Comparison of ENCODE assay signal across 21 cellular contexts in genomic region chr2:174718591-174718990, GRCh38. TPM values are rescaled to one million over a fixed set of nuclear protein-coding genes. Genes with fewer than 3 reads are reported as not detected.
DNase-seq lines count a peak whose midpoint lies in the region; ATAC-seq and TF ChIP-seq lines count a peak whose summit lies in the region.
"Had no signal": no experiment of that assay in that cellular context is flagged by ENCODE, and none has a peak within 500 bp of the region (broad histone marks: within the 10 kb centered on the region; RNA-seq: fewer than 3 reads in every experiment).

No MANE protein-coding gene starts in this region.

- H2BK5ac ChIP-seq in IMR-90 (ENCODE audit: low read depth, low read length, poor library complexity, severe bottlenecking) = no peak overlapping the region

- H3K9me1 ChIP-seq in IMR-90 (ENCODE audit: insufficient read depth, low read length) = 0 out of 2 replicates have a peak, but pooled peaks cover 3% of the 10 kb centered on the region

- no peak overlapping the region for H4K5ac ChIP-seq in IMR-90 (ENCODE audit: low read depth, low read length)

- H3K27ac ChIP-seq in IMR-90 (ENCODE audit: insufficient read depth, low read length) = no peak overlapping the region

- H3K4me2 ChIP-seq in IMR-90 (ENCODE audit: low read depth, low read length) = no peak overlapping the region
- H3K4me2 ChIP-seq: GM23338 had no signal

- no peak overlapping the region for H3K56ac ChIP-seq in IMR-90 (ENCODE audit: extremely low read depth, insufficient read depth, low read length)

- no peak overlapping the region for H3K4ac ChIP-seq in IMR-90 (ENCODE audit: low read depth, low read length)

- no peak for TF ChIP-seq POLR2A in IMR-90 (IDR thresholded peaks at IDR 0.05; ENCODE audit: low read depth, low read length)

- H3K36me3 Mint-ChIP-seq in activated CD8-positive, alpha-beta T cell treated with anti-CD3 and anti-CD28 coated beads for 36 hours (ENCODE audit: low read depth) = no peaks in the 10 kb centered on the region
- H3K36me3 Mint-ChIP-seq in naive thymus-derived CD8-positive, alpha-beta T cell = peaks cover 0 to 5% (median 2%) of the 10 kb centered on the region in 3 donors
- H3K36me3 Mint-ChIP-seq: CD4-positive, alpha-beta memory T cell had no signal

- no peak for TF ChIP-seq CTCF in IMR-90 (conservative IDR thresholded peaks at IDR 0.05; ENCODE audit: low read depth, low read length)
- no peak for TF ChIP-seq CTCF in activated CD8-positive, alpha-beta T cell treated with anti-CD3 and anti-CD28 coated beads for 36 hours (IDR thresholded peaks at IDR 0.05)

- DNase-seq in IMR-90 (no peak), NCI-H1417 (lab: John Stamatoyannopoulos, UW) (no peak), HT-29 (ENCODE audit: low spot score) (no peak), Right ventricle myocardium superior (no peak)
- no peak for DNase-seq in activated CD8-positive, alpha-beta T cell treated with anti-CD3 and anti-CD28 coated beads for 36 hours
- DNase-seq in naive thymus-derived CD8-positive, alpha-beta T cell = no peak
- DNase-seq: C1 segment of cervical spinal cord; Calu3; CD4-positive, alpha-beta memory T cell; COR-L47; DMS53; DMS79 treated with DMSO at 0.1 percent for 48 hours; GF-D8; H9 had no signal

- no peak for TF ChIP-seq RAD21 in IMR-90 (IDR thresholded peaks at IDR 0.05; ENCODE audit: low read length)

- CTCF ChIA-PET in IMR-90 (lab: Yijun Ruan, JAX) = no interaction called here
- CTCF ChIA-PET in activated CD8-positive, alpha-beta T cell treated with anti-CD3 and anti-CD28 coated beads for 36 hours (lab: Charles Lee) = interaction anchor here (0.8 to 9.1 kb wide), 6 partner anchors 13 to 207 kb away, joined by 3 to 96 read pairs (median 4); no protein-coding TSS in a partner anchor

- H3K4me3 Mint-ChIP-seq in activated CD8-positive, alpha-beta T cell treated with anti-CD3 and anti-CD28 coated beads for 36 hours = no peak overlapping the region
- peak overlapping the region in 6 of 10 donors; percentile 12 to 80 (median 43) for H3K4me3 Mint-ChIP-seq in naive thymus-derived CD8-positive, alpha-beta T cell
- H3K4me3 Mint-ChIP-seq: GM23338, H9 had no signal

- peaks cover 26% of the 10 kb centered on the region for H3K4me1 Mint-ChIP-seq in activated CD8-positive, alpha-beta T cell treated with anti-CD3 and anti-CD28 coated beads for 36 hours (ENCODE audit: low read depth)
- peaks cover 25 to 37% (median 36%) of the 10 kb centered on the region in 4 donors for H3K4me1 Mint-ChIP-seq in naive thymus-derived CD8-positive, alpha-beta T cell
- H3K4me1 Mint-ChIP-seq: GM23338, H9 had no signal

- no peak overlapping the region for H3K23ac ChIP-seq in IMR-90 (ENCODE audit: low read depth, low read length)

- no peak overlapping the region for H3K4me3 ChIP-seq in IMR-90 (ENCODE audit: insufficient read depth, low read depth, low read length)
- H3K4me3 ChIP-seq: GM23338 had no signal

- H2AK5ac ChIP-seq in IMR-90 (ENCODE audit: low read depth, low read length) = no peak overlapping the region

- peak overlapping the region; percentile 39 for H2AK9ac ChIP-seq in IMR-90 (replicated peaks; ENCODE audit: low read depth, low read length, poor library complexity)

- ATAC-seq in IMR-90 (ENCODE audit: low read depth) (no peak), Right ventricle myocardium superior (ENCODE audit: poor library complexity) (no peak)
- no peak for ATAC-seq in activated CD8-positive, alpha-beta T cell treated with anti-CD3 and anti-CD28 coated beads for 36 hours
- ATAC-seq in naive thymus-derived CD8-positive, alpha-beta T cell = no peak
- ATAC-seq: GM23338, HCT116 had no signal

- H2BK15ac ChIP-seq in IMR-90 (ENCODE audit: low read depth, low read length) = no peak overlapping the region

- H3K36me3 ChIP-seq in IMR-90 (ENCODE audit: control insufficient read depth, insufficient read depth, low read length) = no peaks in the 10 kb centered on the region

- POLR2A ChIA-PET in IMR-90 (lab: Charles Lee; ENCODE audit: unreplicated experiment) = no interaction called here
- POLR2A ChIA-PET in activated CD8-positive, alpha-beta T cell treated with anti-CD3 and anti-CD28 coated beads for 36 hours (lab: Charles Lee) = interaction anchor here (1.8 to 2.0 kb wide), 2 partner anchors 12 to 19 kb away, joined by 6 to 9 read pairs; no protein-coding TSS in a partner anchor
- POLR2A ChIA-PET in naive thymus-derived CD8-positive, alpha-beta T cell (lab: Charles Lee) = interaction anchor here (1.5 kb wide), 1 partner anchor 30 kb away, joined by 4 read pairs; no protein-coding TSS in a partner anchor

- no peak overlapping the region for H2BK20ac ChIP-seq in IMR-90 (ENCODE audit: low read depth, low read length)

- intact Hi-C loops in IMR-90 (cut with micrococcal nuclease) = no loop called here
- intact Hi-C loops in activated CD8-positive, alpha-beta T cell treated with anti-CD3 and anti-CD28 coated beads for 36 hours (cut with micrococcal nuclease) = no loop called here
- intact Hi-C loops in Right ventricle myocardium superior (cut with DNase I) = no loop called here

- H4K8ac ChIP-seq in IMR-90 (ENCODE audit: low read depth in 2 of 2, low read length in 2 of 2) = no peak overlapping the region

- H3K9me3 ChIP-seq in IMR-90 (ENCODE audit: control insufficient read depth, insufficient read depth, low read length) = peaks cover 3% of the 10 kb centered on the region

- H3K9me3 Mint-ChIP-seq in activated CD8-positive, alpha-beta T cell treated with anti-CD3 and anti-CD28 coated beads for 36 hours = no peaks in the 10 kb centered on the region
- H3K9me3 Mint-ChIP-seq in naive thymus-derived CD8-positive, alpha-beta T cell = peaks cover 0 to 6% (median 3%) of the 10 kb centered on the region in 9 donors

- H3K9ac ChIP-seq in IMR-90 (ENCODE audit: low read depth, low read length) = no peak overlapping the region

- no peak overlapping the region for H2AFZ ChIP-seq in IMR-90 (replicated peaks; ENCODE audit: low read length, poor library complexity)

- 80% methylated on average over 2 of the region's 4 CpGs; no CpG with 5 or more reads in 1 of the 2 experiments for WGBS in IMR-90 (ENCODE audit: extremely low coverage in 2 of 2, insufficient read length in 1 of 2), 2 experiments

- no peaks in the 10 kb centered on the region for H3K79me1 ChIP-seq in IMR-90 (ENCODE audit: low read depth in 1 of 2, low read length in 2 of 2)

- in situ Hi-C loops in IMR-90 (cut with MboI; ENCODE audit: low sequenced_read_pairs) = no loop called here

- H3K14ac ChIP-seq in IMR-90 (replicated peaks; ENCODE audit: low read depth, low read length) = no peak overlapping the region

- no peak overlapping the region for H3K18ac ChIP-seq in IMR-90 (ENCODE audit: low read depth, low read length)

- BruUV-seq in IMR-90 (replicated peaks; lab: Mats Ljungman, UMichigan) = no TSS peak

- peaks cover 5% of the 10 kb centered on the region for H3K27me3 ChIP-seq in IMR-90 (ENCODE audit: control insufficient read depth, insufficient read depth, low read length)

- no peaks in the 10 kb centered on the region for H3K4me1 ChIP-seq in IMR-90 (ENCODE audit: control insufficient read depth, insufficient read depth, low read length)

- dilution Hi-C loops in IMR-90 (cut with HindIII; ENCODE audit: low sequenced_read_pairs, unreplicated experiment) = no loop called here

- no peak overlapping the region for H2BK120ac ChIP-seq in IMR-90 (ENCODE audit: low read depth, low read length)

- H3K27ac Mint-ChIP-seq in activated CD8-positive, alpha-beta T cell treated with anti-CD3 and anti-CD28 coated beads for 36 hours = peak overlapping the region; percentile 24
- peak overlapping the region in 3 of 10 donors; percentile 4 to 10 (median 10) for H3K27ac Mint-ChIP-seq in naive thymus-derived CD8-positive, alpha-beta T cell
- H3K27ac Mint-ChIP-seq: GM23338, H9 had no signal

- no peaks in the 10 kb centered on the region for H4K20me1 ChIP-seq in IMR-90 (ENCODE audit: insufficient read depth, low read length)

- H3K27me3 Mint-ChIP-seq in activated CD8-positive, alpha-beta T cell treated with anti-CD3 and anti-CD28 coated beads for 36 hours = peaks cover 1% of the 10 kb centered on the region
- peaks cover 0 to 6% (median 0%) of the 10 kb centered on the region in 5 donors for H3K27me3 Mint-ChIP-seq in naive thymus-derived CD8-positive, alpha-beta T cell
- H3K27me3 Mint-ChIP-seq: CD4-positive, alpha-beta memory T cell had no signal

- H4K91ac ChIP-seq in IMR-90 (ENCODE audit: insufficient read depth, low read depth, low read length) = no peak overlapping the region

TF ChIP-seq in IMR-90, 13 proteins besides CTCF, POLR2A, EP300 and RAD21:
- no peak for TF ChIP-seq CHD1 (IDR thresholded peaks at IDR 0.05; ENCODE audit: low read depth, low read length)
- no peak for TF ChIP-seq MAZ (IDR thresholded peaks at IDR 0.05; ENCODE audit: borderline replicate concordance, low read depth, low read length)
- no peak for TF ChIP-seq RCOR1 (IDR thresholded peaks at IDR 0.05; ENCODE audit: insufficient replicate concordance, low read length)
- no peak for TF ChIP-seq CEBPB (IDR thresholded peaks at IDR 0.05; ENCODE audit: low read depth, low read length)
- no peak for TF ChIP-seq FOS (IDR thresholded peaks at IDR 0.05; ENCODE audit: low read depth, low read length)
- TF ChIP-seq SMC3 (IDR thresholded peaks at IDR 0.05; ENCODE audit: low read depth, low read length) = no peak
- no peak for TF ChIP-seq RFX5 (IDR thresholded peaks at IDR 0.05; ENCODE audit: low read depth, low read length)

RNA-seq across cellular contexts. Expression of gene CHRNA1, which starts 45.7 kb away (rescaled TPM):
- total RNA-seq in IMR-90 (2012; rRNA removed) (0.56 and 0.90 TPM in 2 replicates), Right ventricle myocardium superior (not detected)
- 0.75 and 1.2 TPM in 2 replicates for polyA plus RNA-seq in IMR-90 (2012; rRNA removed)
- 0.66 and 1.2 TPM in 2 replicates for polyA plus RNA-seq in IMR-90 (2012; cell fraction: cytosol; rRNA removed)
- 0.76 and 1.5 TPM in 2 replicates for polyA plus RNA-seq in IMR-90 (2012; cell fraction: nucleus; rRNA removed; ENCODE audit: low replicate concordance)
- total RNA-seq in activated CD8-positive, alpha-beta T cell treated with anti-CD3 and anti-CD28 coated beads for 36 hours = not detected
- total RNA-seq in naive thymus-derived CD8-positive, alpha-beta T cell = not detected
- polyA plus RNA-seq in naive thymus-derived CD8-positive, alpha-beta T cell = not detected
- not detected in 2 replicates for total RNA-seq in HT-29 (2014; rRNA removed; shearing (Covaris generic))
- total RNA-seq: A172; A673; Calu3; CD4-positive, alpha-beta memory T cell; Daoy; G401; GM23338; H9 had no signal
- polyA plus RNA-seq: BJ, GM23338 had no signal
